ENCODE assay signal across 7 cellular contexts in genomic region chr5:41856644-41857491, GRCh38. TPM values are rescaled to one million over a fixed set of nuclear protein-coding genes. Genes with fewer than 3 reads are reported as not detected.
DNase-seq lines count a peak whose midpoint lies in the region; ATAC-seq, FAIRE-seq and TF ChIP-seq lines count a peak whose summit lies in the region.

No MANE protein-coding gene starts in this region.

- BruUV-seq in Panc1 (replicated peaks; lab: Mats Ljungman, UMichigan): no TSS peak

- WGBS in psoas muscle, 3 donors: 46 to 47% (median 46%) methylated on average over 5 of the region's 5 CpGs

- intact Hi-C loops in Panc1 (cut with micrococcal nuclease; ENCODE audit: unreplicated experiment) (loop anchor here (1.0 to 5.0 kb wide), 5 partner anchors 68 to 1030 kb away; partner anchors contain the start of gene FBXO4), psoas muscle (cut with DNase I) (loop anchor here (2.0 to 10.0 kb wide), 8 partner anchors 50 to 1034 kb away; partner anchors contain the start of genes FBXO4 (in 1 of the 2) and GHR (in 1 of the 2))

- no peak overlapping the region for H3K9ac ChIP-seq in Loucy (ENCODE audit: low read depth, low read length, poor library complexity, severe bottlenecking)

- H3K9me3 ChIP-seq in Loucy (ENCODE audit: insufficient read depth, low read depth, low read length) (no peaks in the 10 kb centered on the region), Panc1 (ENCODE audit: control insufficient read depth, insufficient read depth, low read depth, low read length) (no peaks in the 10 kb centered on the region), psoas muscle (no peaks in the 10 kb centered on the region)

- H3K4me1 ChIP-seq in Loucy (ENCODE audit: insufficient read depth, low read length, poor library complexity, severe bottlenecking): no peaks in the 10 kb centered on the region
- no peaks in the 10 kb centered on the region for H3K4me1 ChIP-seq in Panc1 (ENCODE audit: control insufficient read depth, insufficient read depth, low read length)
- H3K4me1 ChIP-seq in psoas muscle: no peaks in the 10 kb centered on the region

- no peaks in the 10 kb centered on the region for H3K9me2 ChIP-seq in Loucy (replicated peaks; ENCODE audit: low read depth, low read length)

- peak; percentile 96 for ATAC-seq in Panc1
- peak; percentile 75 to 94 (median 82) for ATAC-seq in psoas muscle

- in situ Hi-C loops in Panc1 (cut with HindIII; ENCODE audit: low pct_unique_long_range_greater_than_20kb, low sequenced_read_pairs): no loop called here

- no peak overlapping the region for H2AFZ ChIP-seq in Loucy (ENCODE audit: low read length)

- H3K27me3 ChIP-seq in Loucy (ENCODE audit: insufficient read depth, low read length, poor library complexity, severe bottlenecking): no peaks in the 10 kb centered on the region
- H3K27me3 ChIP-seq in Panc1 (ENCODE audit: control insufficient read depth, insufficient read depth, low read length): no peaks in the 10 kb centered on the region
- no peaks in the 10 kb centered on the region for H3K27me3 ChIP-seq in psoas muscle (ENCODE audit: insufficient read depth in 3 of 3, low read length in 2 of 3)

- H3K4me1 Mint-ChIP-seq in activated naive CD4-positive, alpha-beta T cell treated with anti-CD3 and anti-CD28 coated beads, Interleukin-2, amount 10 ng/mL, durations not matched to agents 7 days and 5 days: peaks cover 9% of the 10 kb centered on the region
- no peaks in the 10 kb centered on the region for H3K4me1 Mint-ChIP-seq in glutamatergic neuron (ENCODE audit: low read depth, unreplicated experiment)

- no peaks in the 10 kb centered on the region for H4K20me1 ChIP-seq in Loucy (ENCODE audit: insufficient read depth, low read length, poor library complexity, severe bottlenecking)

- H3K79me2 ChIP-seq in Loucy (ENCODE audit: insufficient read depth, low read length): no peaks in the 10 kb centered on the region

- FAIRE-seq in GM12891 (lab: Jason Lieb, UNC): peak; percentile 89

- H3K27me3 Mint-ChIP-seq in activated naive CD4-positive, alpha-beta T cell treated with anti-CD3 and anti-CD28 coated beads, Interleukin-2, amount 10 ng/mL, durations not matched to agents 7 days and 5 days: no peaks in the 10 kb centered on the region
- no peaks in the 10 kb centered on the region for H3K27me3 Mint-ChIP-seq in glutamatergic neuron (ENCODE audit: unreplicated experiment)

- CTCF ChIA-PET in Panc1 (lab: Charles Lee): interaction anchor here (0.6 to 2.2 kb wide), 8 partner anchors 19 to 1033 kb away, joined by 3 to 21 read pairs (median 5); no protein-coding TSS in a partner anchor
- CTCF ChIA-PET in activated naive CD4-positive, alpha-beta T cell treated with anti-CD3 and anti-CD28 coated beads, Interleukin-2, amount 10 ng/mL, durations not matched to agents 7 days and 5 days (lab: Charles Lee): interaction anchor here (0.6 to 8.5 kb wide), 21 partner anchors 8 to 911 kb away, joined by 3 to 143 read pairs (median 3); no protein-coding TSS in a partner anchor

- POLR2A ChIA-PET in Panc1 (lab: Charles Lee): no interaction called here

- no peak for TF ChIP-seq POLR2A in GM12891 (IDR thresholded peaks at IDR 0.05; ENCODE audit: low read depth, low read length)

- H3K27ac Mint-ChIP-seq in activated naive CD4-positive, alpha-beta T cell treated with anti-CD3 and anti-CD28 coated beads, Interleukin-2, amount 10 ng/mL, durations not matched to agents 7 days and 5 days: no peak overlapping the region
- no peak overlapping the region for H3K27ac Mint-ChIP-seq in glutamatergic neuron (ENCODE audit: unreplicated experiment)

- no peak overlapping the region for H3K4me3 Mint-ChIP-seq in activated naive CD4-positive, alpha-beta T cell treated with anti-CD3 and anti-CD28 coated beads, Interleukin-2, amount 10 ng/mL, durations not matched to agents 7 days and 5 days
- H3K4me3 Mint-ChIP-seq in glutamatergic neuron (ENCODE audit: unreplicated experiment): no peak overlapping the region

- H3K27ac ChIP-seq in Panc1 (ENCODE audit: low read length): no peak overlapping the region
- H3K27ac ChIP-seq in psoas muscle: no peak overlapping the region

- H3K4me3 ChIP-seq in Loucy (ENCODE audit: low read length, poor library complexity, severe bottlenecking): no peak overlapping the region
- no peak overlapping the region for H3K4me3 ChIP-seq in Panc1 (ENCODE audit: low read depth in 2 of 2, low read length in 2 of 2)
- H3K4me3 ChIP-seq in psoas muscle: no peak overlapping the region

- H3K4me2 ChIP-seq in Loucy (ENCODE audit: low read depth, low read length, poor library complexity, severe bottlenecking): no peak overlapping the region

- H3K9me3 Mint-ChIP-seq in activated naive CD4-positive, alpha-beta T cell treated with anti-CD3 and anti-CD28 coated beads, Interleukin-2, amount 10 ng/mL, durations not matched to agents 7 days and 5 days: no peaks in the 10 kb centered on the region
- no peaks in the 10 kb centered on the region for H3K9me3 Mint-ChIP-seq in glutamatergic neuron (ENCODE audit: unreplicated experiment)

- TF ChIP-seq CTCF in Loucy (conservative IDR thresholded peaks at IDR 0.05; ENCODE audit: low read length) (peak; percentile 87), Panc1 (IDR thresholded peaks at IDR 0.05) (peak; percentile 79), glutamatergic neuron (IDR thresholded peaks at IDR 0.05; ENCODE audit: partially characterized antibody, unreplicated experiment) (peak; percentile 79), psoas muscle (IDR thresholded peaks at IDR 0.05) (peak; percentile 85)

- peaks cover 38% of the 10 kb centered on the region for H3K36me3 Mint-ChIP-seq in activated naive CD4-positive, alpha-beta T cell treated with anti-CD3 and anti-CD28 coated beads, Interleukin-2, amount 10 ng/mL, durations not matched to agents 7 days and 5 days
- no peaks in the 10 kb centered on the region for H3K36me3 Mint-ChIP-seq in glutamatergic neuron (ENCODE audit: unreplicated experiment)

- H3K36me3 ChIP-seq in Loucy (ENCODE audit: insufficient read depth, low read length): peaks cover 76% of the 10 kb centered on the region
- H3K36me3 ChIP-seq in Panc1 (ENCODE audit: control insufficient read depth, insufficient read depth, low read length): no peaks in the 10 kb centered on the region; the same call in 1 of the 2 replicates
- peaks cover 0 to 31% of the 10 kb centered on the region in 2 donors for H3K36me3 ChIP-seq in psoas muscle (ENCODE audit: insufficient read depth in 1 of 2, low read depth in 1 of 2)

- no peaks in the 10 kb centered on the region for H3F3A ChIP-seq in Loucy (ENCODE audit: low read depth)

- no peak for DNase-seq in GM12891 (ENCODE audit: insufficient read length, low spot score)
- peak; percentile 53 for DNase-seq in HCEC 1CT
- peak; percentile 72 for DNase-seq in Panc1 (ENCODE audit: low read depth, low spot score)
- DNase-seq in activated naive CD4-positive, alpha-beta T cell treated with anti-CD3 and anti-CD28 coated beads, Interleukin-2, amount 10 ng/mL, durations not matched to agents 7 days and 5 days: peak; percentile 69
- DNase-seq in glutamatergic neuron: peak; percentile 30
- DNase-seq in psoas muscle: no peak

TF ChIP-seq in GM12891, 5 proteins besides CTCF, POLR2A, EP300 and RAD21:
- no peak for TF ChIP-seq PAX5 (IDR thresholded peaks at IDR 0.05; ENCODE audit: insufficient read depth, low read length, severe bottlenecking)
- TF ChIP-seq POU2F2 (IDR thresholded peaks at IDR 0.05; ENCODE audit: low read depth, low read length): no peak
- no peak for TF ChIP-seq POLR2AphosphoS5 (IDR thresholded peaks at IDR 0.05; ENCODE audit: low read depth, low read length)

RNA-seq across cellular contexts. Expression of gene OXCT1, which starts 13.4 kb away (rescaled TPM):
- 37.4 TPM for polyA plus RNA-seq in GM12891 (2012; ENCODE audit: low read depth, missing spikeins)
- total RNA-seq in Panc1 (2021; ENCODE audit: unreplicated experiment) (10.5 TPM), glutamatergic neuron (ENCODE audit: unreplicated experiment) (24.7 TPM), psoas muscle (10 to 100 TPM; 10.7 to 22.1 (median 20.5) TPM)
- polyA plus RNA-seq in Panc1 (2012; ENCODE audit: insufficient read length): 9.2 TPM
- 1 to 10 TPM; 5.5 to 7.1 (median 5.9) TPM for polyA plus RNA-seq in psoas muscle

RNA-seq across cellular contexts. Expression of gene RIMOC1, which starts 47.3 kb away (rescaled TPM):
- 3.4 TPM for polyA plus RNA-seq in GM12891 (2012; ENCODE audit: low read depth, missing spikeins)
- total RNA-seq in Panc1 (2021; ENCODE audit: unreplicated experiment) (24.5 TPM), glutamatergic neuron (ENCODE audit: unreplicated experiment) (45.5 TPM), psoas muscle (1 to 10 TPM; 5.9 to 9.7 (median 8.6) TPM)
- 4.5 TPM for polyA plus RNA-seq in Panc1 (2012; ENCODE audit: insufficient read length)
- polyA plus RNA-seq in psoas muscle: 1 to 10 TPM; 2.1 to 6.8 (median 4.2) TPM

Comparison
In these comparisons a context has a peak if more than half of its experiments do, and no peak if none do; other contexts are left out.
1. DNase-seq: peak in HCEC 1CT (single experiment), Panc1 (single experiment), activated naive CD4-positive, alpha-beta T cell treated with anti-CD3 and anti-CD28 coated beads, Interleukin-2, amount 10 ng/mL, durations not matched to agents 7 days and 5 days (single experiment) and glutamatergic neuron (single experiment); none in GM12891 (single experiment) and psoas muscle (0 of 2).
2. Peak in every context shown above with its lines, with median percentiles within 50 percentile points of each other: CTCF ChIP-seq.